In the genomic region with DNA sequence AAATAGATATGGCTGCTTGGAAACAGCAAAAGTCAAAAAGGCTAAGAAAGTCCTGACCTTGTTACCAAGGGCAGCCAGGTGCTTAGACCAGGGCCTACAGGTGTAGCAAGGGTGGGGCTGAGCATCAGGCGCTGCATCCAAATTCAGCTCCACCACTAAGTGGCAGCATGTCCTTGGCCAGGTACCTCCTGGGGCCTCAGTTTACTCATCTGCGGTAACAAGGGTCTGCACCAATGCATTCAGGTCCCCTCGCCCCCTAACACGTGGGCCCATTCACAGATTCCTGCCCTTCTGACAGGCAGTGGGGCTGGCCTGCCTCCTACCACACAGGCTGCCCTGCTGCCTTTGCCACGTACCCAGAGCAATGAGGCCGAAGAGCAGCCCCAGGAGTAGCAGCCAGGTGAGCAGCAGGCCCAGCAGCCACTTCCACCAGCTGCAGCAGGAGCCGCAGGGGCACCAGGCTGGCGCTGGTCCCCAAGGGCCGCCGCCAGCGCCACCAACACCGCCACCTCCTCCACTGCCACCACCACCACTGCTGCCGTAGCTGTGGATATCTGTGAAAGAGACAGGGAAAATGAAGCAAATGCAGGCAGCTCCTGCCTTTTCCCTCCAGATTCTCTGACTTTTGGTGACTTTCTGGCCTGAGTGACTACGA, we compare ENCODE assay signal across 1 cellular context.
TF ChIP-seq lines count a peak whose summit lies in the region.

No MANE protein-coding gene starts in this region.

TF ChIP-seq in Ishikawa, 13 proteins besides CTCF, POLR2A, EP300 and RAD21:
- TF ChIP-seq, protein P1, sequence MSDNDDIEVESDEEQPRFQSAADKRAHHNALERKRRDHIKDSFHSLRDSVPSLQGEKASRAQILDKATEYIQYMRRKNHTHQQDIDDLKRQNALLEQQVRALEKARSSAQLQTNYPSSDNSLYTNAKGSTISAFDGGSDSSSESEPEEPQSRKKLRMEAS (IDR thresholded peaks at IDR 0.05): no peak
- no peak for TF ChIP-seq YY1 (IDR thresholded peaks at IDR 0.05; ENCODE audit: low read depth)
- TF ChIP-seq ZBTB7A (IDR thresholded peaks at IDR 0.05; ENCODE audit: low read depth): no peak
- TF ChIP-seq FOXM1 (IDR thresholded peaks at IDR 0.05; ENCODE audit: borderline replicate concordance, low read depth): no peak
- TF ChIP-seq CEBPB (IDR thresholded peaks at IDR 0.05): no peak
- TF ChIP-seq, protein P2, sequence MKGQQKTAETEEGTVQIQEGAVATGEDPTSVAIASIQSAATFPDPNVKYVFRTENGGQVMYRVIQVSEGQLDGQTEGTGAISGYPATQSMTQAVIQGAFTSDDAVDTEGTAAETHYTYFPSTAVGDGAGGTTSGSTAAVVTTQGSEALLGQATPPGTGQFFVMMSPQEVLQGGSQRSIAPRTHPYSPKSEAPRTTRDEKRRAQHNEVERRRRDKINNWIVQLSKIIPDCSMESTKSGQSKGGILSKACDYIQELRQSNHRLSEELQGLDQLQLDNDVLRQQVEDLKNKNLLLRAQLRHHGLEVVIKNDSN (IDR thresholded peaks at IDR 0.05): no peak
- no peak for TF ChIP-seq NFIC (IDR thresholded peaks at IDR 0.05)
- no peak for TF ChIP-seq TCF12 (IDR thresholded peaks at IDR 0.05; ENCODE audit: low read depth)
- TF ChIP-seq TAF1 (IDR thresholded peaks at IDR 0.05; ENCODE audit: low read depth): no peak
